Comparison of ENCODE assay signal across 8 cellular contexts in the genomic region with DNA sequence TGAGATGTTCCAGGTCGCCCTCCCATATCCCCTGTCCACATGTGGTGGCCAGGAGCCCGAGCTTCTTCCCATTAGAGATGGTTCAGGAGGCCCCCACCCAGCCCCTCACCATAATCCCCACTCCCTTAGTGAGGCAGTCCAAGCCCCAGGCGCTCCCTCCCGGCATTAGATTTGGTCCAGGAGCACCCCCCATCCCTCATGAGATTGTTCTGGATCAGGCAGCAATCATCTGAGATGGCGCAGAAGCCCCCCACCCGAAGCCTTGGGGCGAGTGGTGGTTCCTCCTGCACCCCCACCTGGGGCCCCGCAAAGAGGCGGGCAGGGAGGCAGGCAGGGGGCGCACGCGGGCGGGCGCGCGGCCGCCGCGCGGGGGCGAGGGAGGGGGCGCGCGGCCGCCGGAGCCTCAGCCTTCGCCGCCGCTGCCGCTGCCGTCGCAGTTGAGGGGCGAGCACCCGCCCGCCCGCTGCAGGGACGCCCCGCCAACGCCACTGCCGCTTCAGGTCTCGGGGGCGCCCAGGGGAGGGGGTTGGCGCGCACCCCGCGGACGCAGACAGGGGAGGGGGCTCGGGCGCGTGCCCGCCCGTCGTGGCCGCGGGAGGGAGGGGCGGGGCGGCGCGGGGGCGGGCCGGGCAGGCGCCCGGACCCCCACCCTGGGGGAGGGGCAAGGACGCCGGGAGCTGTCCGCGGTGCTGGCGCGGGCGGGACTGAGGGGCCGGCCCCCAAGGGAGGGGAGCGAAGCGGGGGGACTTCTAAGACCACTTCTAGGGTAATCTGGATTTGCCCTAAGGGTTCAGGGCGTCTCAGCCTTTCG. TPM values are rescaled to one million over a fixed set of nuclear protein-coding genes. Genes with fewer than 3 reads are reported as not detected.
DNase-seq lines count a peak whose midpoint lies in the region; ATAC-seq and TF ChIP-seq lines count a peak whose summit lies in the region.

No MANE protein-coding gene starts in this region.

- H3K4me1 ChIP-seq in body of pancreas = peaks cover 21% of the 10 kb centered on the region
- H3K4me1 ChIP-seq in naive thymus-derived CD4-positive, alpha-beta T cell (ENCODE audit: control insufficient read depth in 2 of 2, insufficient read depth in 2 of 2, low read length in 2 of 2) = peaks cover 9 to 16% of the 10 kb centered on the region in 2 donors

- H3K9me3 ChIP-seq in body of pancreas = no peaks in the 10 kb centered on the region
- peaks cover 0 to 8% (median 0%) of the 10 kb centered on the region in 3 experiments for H3K9me3 ChIP-seq in naive thymus-derived CD4-positive, alpha-beta T cell (ENCODE audit: control insufficient read depth in 2 of 3, low read length in 3 of 3)

- peaks cover 0 to 13% (median 4%) of the 10 kb centered on the region in 11 donors for H3K9me3 Mint-ChIP-seq in naive thymus-derived CD4-positive, alpha-beta T cell

- no peaks in the 10 kb centered on the region for H3K36me3 ChIP-seq in body of pancreas (replicated peaks in 1 of 2; ENCODE audit: insufficient read depth in 1 of 2, low read depth in 2 of 2)
- no peaks in the 10 kb centered on the region for H3K36me3 ChIP-seq in naive thymus-derived CD4-positive, alpha-beta T cell (ENCODE audit: control insufficient read depth in 2 of 3, insufficient read depth in 3 of 3, low read length in 3 of 3)

- ATAC-seq in body of pancreas = peak; percentile 24
- no peak for ATAC-seq in naive thymus-derived CD4-positive, alpha-beta T cell
- no peak for ATAC-seq in HG03342 (IDR thresholded peaks at IDR 0.05; ENCODE audit: unreplicated experiment)

- peaks cover 13 to 37% (median 24%) of the 10 kb centered on the region in 5 donors for H3K27me3 Mint-ChIP-seq in naive thymus-derived CD4-positive, alpha-beta T cell

- peaks cover 0 to 10% (median 4%) of the 10 kb centered on the region in 5 donors for H3K36me3 Mint-ChIP-seq in naive thymus-derived CD4-positive, alpha-beta T cell

- TF ChIP-seq CTCF in body of pancreas (IDR thresholded peaks at IDR 0.05) = peak in 2 of 7 experiments; percentile 10 to 37

- no peak overlapping the region for H3K27ac ChIP-seq in body of pancreas
- no peak overlapping the region for H3K27ac ChIP-seq in naive thymus-derived CD4-positive, alpha-beta T cell (ENCODE audit: low read depth, low read length)

- POLR2A ChIA-PET in naive thymus-derived CD4-positive, alpha-beta T cell (lab: Charles Lee) = interaction anchor here (1.4 kb wide), 1 partner anchor 40 kb away, joined by 4 read pairs; no protein-coding TSS in a partner anchor

- intact Hi-C loops in body of pancreas (cut with DNase I) = loop anchor here (5.0 kb wide), 1 partner anchor 67 kb away; no protein-coding TSS in a partner anchor
- intact Hi-C loops in naive thymus-derived CD4-positive, alpha-beta T cell (cut with micrococcal nuclease) = no loop called here

- peaks cover 5 to 25% (median 12%) of the 10 kb centered on the region in 7 donors for H3K4me1 Mint-ChIP-seq in naive thymus-derived CD4-positive, alpha-beta T cell

- TF ChIP-seq POLR2A in body of pancreas (IDR thresholded peaks at IDR 0.05) = no peak

- H3K4me3 ChIP-seq in body of pancreas = no peak overlapping the region
- H3K4me3 ChIP-seq in naive thymus-derived CD4-positive, alpha-beta T cell (ENCODE audit: low read length) = peak overlapping the region; percentile 72

- WGBS in body of pancreas, 2 donors = 6 to 18% methylated on average over 8 to 33 of the region's 75 CpGs

- peak; percentile 34 for DNase-seq in NCI-H146 (lab: John Stamatoyannopoulos, UW)
- DNase-seq in NCI-H146 treated with DMSO at 0.1 percent for 48 hours (lab: John Stamatoyannopoulos, UW; ENCODE audit: unreplicated experiment) = no peak
- peak; percentile 85 for DNase-seq in NCI-H748 (lab: John Stamatoyannopoulos, UW; ENCODE audit: unreplicated experiment)
- DNase-seq in body of pancreas = peak in 2 of 4 donors; percentile 24 to 42
- peak in 4 of 9 donors; percentile 23 to 54 (median 26) for DNase-seq in naive thymus-derived CD4-positive, alpha-beta T cell
- DNase-seq in NCI-H128 (lab: John Stamatoyannopoulos, UW; ENCODE audit: unreplicated experiment) = no peak
- no peak for DNase-seq in HCEC 1CT

- peak overlapping the region in 9 of 10 donors; percentile 66 to 87 (median 82) for H3K4me3 Mint-ChIP-seq in naive thymus-derived CD4-positive, alpha-beta T cell

- peak overlapping the region in 3 of 9 donors; percentile 72 to 90 (median 84) for H3K27ac Mint-ChIP-seq in naive thymus-derived CD4-positive, alpha-beta T cell

- CTCF ChIA-PET in naive thymus-derived CD4-positive, alpha-beta T cell (lab: Charles Lee) = interaction anchor here (1.0 kb wide), 1 partner anchor 23 kb away, joined by 3 read pairs; no protein-coding TSS in a partner anchor

- H3K27me3 ChIP-seq in body of pancreas = no peaks in the 10 kb centered on the region
- H3K27me3 ChIP-seq in naive thymus-derived CD4-positive, alpha-beta T cell (ENCODE audit: control insufficient read depth in 2 of 2, insufficient read depth in 2 of 2, low read length in 2 of 2) = peaks cover 0 to 3% of the 10 kb centered on the region in 2 donors

RNA-seq across cellular contexts. Expression of gene SHKBP1, which starts 46.4 kb away (rescaled TPM):
- total RNA-seq in body of pancreas = 10 to 100 TPM; 43.3 to 63.6 TPM
- total RNA-seq in naive thymus-derived CD4-positive, alpha-beta T cell = 100 to 1,000 TPM in 4 of 5 experiments, 10 to 100 TPM in 1; 98.4 to 218 (median 139) TPM
- polyA plus RNA-seq in naive thymus-derived CD4-positive, alpha-beta T cell = 100 to 1,000 TPM in 1 of 2 donors, 10 to 100 TPM in 1; 92.8 to 140 TPM

Comparison
In these comparisons a context has a peak if more than half of its experiments do, and no peak if none do; other contexts are left out.
1. DNase-seq: peak in NCI-H146 (single experiment) and NCI-H748 (single experiment); none in NCI-H146 treated with DMSO at 0.1 percent for 48 hours (single experiment), NCI-H128 (single experiment) and HCEC 1CT (single experiment).